18 cellular contexts compared by ENCODE assay signal in genomic region chr13:71677114-71677513, GRCh38.
"Had no signal": no experiment of that assay in that cellular context is flagged by ENCODE, and none has a peak within 500 bp of the region (broad histone marks: within the 10 kb centered on the region; RNA-seq: fewer than 3 reads in every experiment).

No MANE protein-coding gene starts in this region.

- H3K27me3 Mint-ChIP-seq: activated B cell treated with CpG ODN at 0.5 μM for 24 hours; activated CD4-positive, alpha-beta memory T cell treated with anti-CD3 and anti-CD28 coated beads, Interleukin-2, amount 10 ng/mL, durations not matched to agents 7 days and 5 days; activated naive CD8-positive, alpha-beta T cell treated with anti-CD3 and anti-CD28 coated beads for 36 hours; activated T-helper 17 cell treated with anti-CD3 and anti-CD28 coated beads, Interleukin-2, amount 50 U/mL, for 72 hours; naive thymus-derived CD8-positive, alpha-beta T cell; stimulated activated naive B cell treated with anti-CD40 and anti-IgM and Interleukin-4, amounts not matched to agents 10 μg/mL and 1 μg/mL and 100 μg/mL, for 72 hours had no signal

- H3K4me3 ChIP-seq: esophagus muscularis mucosa, gastroesophageal sphincter, heart left ventricle, spleen had no signal

- H3K27me3 ChIP-seq: esophagus muscularis mucosa, gastroesophageal sphincter, heart left ventricle, spleen had no signal

- H3K27ac ChIP-seq: esophagus muscularis mucosa, gastroesophageal sphincter, heart left ventricle, spleen had no signal

- H3K4me1 ChIP-seq: esophagus muscularis mucosa, gastroesophageal sphincter, heart left ventricle, spleen had no signal

- H3K36me3 Mint-ChIP-seq: activated naive CD8-positive, alpha-beta T cell treated with anti-CD3 and anti-CD28 coated beads for 36 hours; naive thymus-derived CD8-positive, alpha-beta T cell; stimulated activated naive B cell treated with anti-CD40 and anti-IgM and Interleukin-4, amounts not matched to agents 10 μg/mL and 1 μg/mL and 100 μg/mL, for 72 hours had no signal

- H3K36me3 ChIP-seq: esophagus muscularis mucosa, gastroesophageal sphincter, spleen had no signal

- H3K9me3 ChIP-seq: esophagus muscularis mucosa, gastroesophageal sphincter had no signal

- ATAC-seq: activated T-helper 17 cell treated with anti-CD3 and anti-CD28 coated beads, Interleukin-2, amount 50 U/mL, for 72 hours; gastroesophageal sphincter; heart left ventricle; left ventricle myocardium superior; naive thymus-derived CD8-positive, alpha-beta T cell; stimulated activated naive B cell treated with anti-CD40 and anti-IgM and Interleukin-4, amounts not matched to agents 10 μg/mL and 1 μg/mL and 100 μg/mL, for 72 hours had no signal

- H3K4me1 Mint-ChIP-seq: activated B cell treated with CpG ODN at 0.5 μM for 24 hours; activated CD4-positive, alpha-beta memory T cell treated with anti-CD3 and anti-CD28 coated beads, Interleukin-2, amount 10 ng/mL, durations not matched to agents 7 days and 5 days; activated naive CD8-positive, alpha-beta T cell treated with anti-CD3 and anti-CD28 coated beads for 36 hours; activated T-helper 17 cell treated with anti-CD3 and anti-CD28 coated beads, Interleukin-2, amount 50 U/mL, for 72 hours; naive thymus-derived CD8-positive, alpha-beta T cell; stimulated activated naive B cell treated with anti-CD40 and anti-IgM and Interleukin-4, amounts not matched to agents 10 μg/mL and 1 μg/mL and 100 μg/mL, for 72 hours had no signal

- H3K9me3 Mint-ChIP-seq: activated B cell treated with CpG ODN at 0.5 μM for 24 hours; activated naive CD8-positive, alpha-beta T cell treated with anti-CD3 and anti-CD28 coated beads for 36 hours; activated T-helper 17 cell treated with anti-CD3 and anti-CD28 coated beads, Interleukin-2, amount 50 U/mL, for 72 hours; stimulated activated naive B cell treated with anti-CD40 and anti-IgM and Interleukin-4, amounts not matched to agents 10 μg/mL and 1 μg/mL and 100 μg/mL, for 72 hours had no signal

- DNase-seq: activated B cell treated with CpG ODN at 0.5 μM for 24 hours; activated CD4-positive, alpha-beta memory T cell treated with anti-CD3 and anti-CD28 coated beads, Interleukin-2, amount 10 ng/mL, durations not matched to agents 7 days and 5 days; activated CD4-positive, alpha-beta T cell treated with anti-CD3 and anti-CD28 coated beads for 48 hours; activated naive CD4-positive, alpha-beta T cell; activated naive CD8-positive, alpha-beta T cell treated with anti-CD3 and anti-CD28 coated beads for 36 hours; activated T-cell treated with anti-CD3 and anti-CD28 coated beads, Interleukin-2, amount 50 U/mL, for 1 hour; amniotic stem cell; effector CD4-positive, alpha-beta T cell; heart left ventricle; left ventricle myocardium superior; mesenchymal stem cell; naive thymus-derived CD8-positive, alpha-beta T cell; spleen; stimulated activated naive B cell treated with anti-CD40 and anti-IgM and Interleukin-4, amounts not matched to agents 10 μg/mL and 1 μg/mL and 100 μg/mL, for 72 hours; T-helper 9 cell had no signal

- H3K27ac Mint-ChIP-seq: activated B cell treated with CpG ODN at 0.5 μM for 24 hours; activated CD4-positive, alpha-beta memory T cell treated with anti-CD3 and anti-CD28 coated beads, Interleukin-2, amount 10 ng/mL, durations not matched to agents 7 days and 5 days; activated naive CD8-positive, alpha-beta T cell treated with anti-CD3 and anti-CD28 coated beads for 36 hours; activated T-helper 17 cell treated with anti-CD3 and anti-CD28 coated beads, Interleukin-2, amount 50 U/mL, for 72 hours; naive thymus-derived CD8-positive, alpha-beta T cell; stimulated activated naive B cell treated with anti-CD40 and anti-IgM and Interleukin-4, amounts not matched to agents 10 μg/mL and 1 μg/mL and 100 μg/mL, for 72 hours had no signal

- H3K4me3 Mint-ChIP-seq: activated B cell treated with CpG ODN at 0.5 μM for 24 hours; activated CD4-positive, alpha-beta memory T cell treated with anti-CD3 and anti-CD28 coated beads, Interleukin-2, amount 10 ng/mL, durations not matched to agents 7 days and 5 days; activated naive CD8-positive, alpha-beta T cell treated with anti-CD3 and anti-CD28 coated beads for 36 hours; activated T-helper 17 cell treated with anti-CD3 and anti-CD28 coated beads, Interleukin-2, amount 50 U/mL, for 72 hours; naive thymus-derived CD8-positive, alpha-beta T cell; stimulated activated naive B cell treated with anti-CD40 and anti-IgM and Interleukin-4, amounts not matched to agents 10 μg/mL and 1 μg/mL and 100 μg/mL, for 72 hours had no signal
